ENCODE assay signal across 10 cellular contexts in the genomic region with DNA sequence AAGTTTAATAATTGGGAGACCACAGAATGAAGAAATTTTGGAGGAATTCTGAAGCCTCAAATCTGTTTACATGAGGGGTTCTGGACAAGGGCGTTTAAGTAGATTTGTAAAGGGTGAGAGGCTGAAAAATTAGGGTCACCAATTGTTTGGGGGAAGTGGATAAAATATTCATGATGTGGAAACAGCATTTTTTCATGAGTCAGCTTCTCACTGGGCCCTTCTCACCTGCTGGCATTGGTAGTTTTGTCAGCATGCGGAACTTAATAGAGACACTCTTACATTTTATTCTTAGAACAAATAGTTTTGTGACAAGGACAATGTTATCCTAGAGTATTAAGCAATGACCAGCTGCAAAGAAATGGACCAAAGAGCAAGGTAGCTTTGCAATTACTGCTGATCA.
"Had no signal": no experiment of that assay in that cellular context is flagged by ENCODE, and none has a peak within 500 bp of the region (broad histone marks: within the 10 kb centered on the region; RNA-seq: fewer than 3 reads in every experiment).

No MANE protein-coding gene starts in this region.

- H3K9ac ChIP-seq: GM23248 had no signal

- H3K4me3 ChIP-seq: GM23248, GM23338 had no signal

- FAIRE-seq: H1, H54 had no signal

- ATAC-seq: GM23338, HCT116 had no signal

- H3K4me2 ChIP-seq: GM23338 had no signal

- DNase-seq: GM23248, GOT3, H7, H9, HCEC 1CT, HFFc6 had no signal

- H2AFZ ChIP-seq: GM23248, GM23338 had no signal

- H3K27ac ChIP-seq: GM23248 had no signal
